1 cellular context compared by ENCODE assay signal in genomic region chr19:42068756-42069571, GRCh38.
TF ChIP-seq lines count a peak whose summit lies in the region.

No MANE protein-coding gene starts in this region.

TF ChIP-seq in H1, 55 proteins besides CTCF, POLR2A, EP300 and RAD21:
- no peak for TF ChIP-seq BCL11A (IDR thresholded peaks at IDR 0.05; ENCODE audit: low read depth in 2 of 2, low read length in 2 of 2)
- no peak for TF ChIP-seq RBBP5 (IDR thresholded peaks at IDR 0.05; ENCODE audit: borderline replicate concordance, low read depth, low read length)
- TF ChIP-seq POU5F1 (IDR thresholded peaks at IDR 0.05; ENCODE audit: low read depth, low read length), result no peak
- no peak for TF ChIP-seq TAF1 (IDR thresholded peaks at IDR 0.05; ENCODE audit: low read depth, low read length)
- TF ChIP-seq CBX5 (IDR thresholded peaks at IDR 0.05; ENCODE audit: low read depth, low read length), result no peak
- no peak for TF ChIP-seq BACH1 (IDR thresholded peaks at IDR 0.05; ENCODE audit: low read length)
- no peak for TF ChIP-seq SIN3A (conservative IDR thresholded peaks at IDR 0.05 in 1 of 2, IDR thresholded peaks at IDR 0.05 in 1 of 2; ENCODE audit: low read depth in 1 of 2, low read length in 2 of 2)
- TF ChIP-seq GTF2F1 (IDR thresholded peaks at IDR 0.05; ENCODE audit: borderline replicate concordance, low read depth, low read length), result no peak
- no peak for TF ChIP-seq MAFK (IDR thresholded peaks at IDR 0.05; ENCODE audit: low read depth, low read length)
- no peak for TF ChIP-seq USF2 (IDR thresholded peaks at IDR 0.05; ENCODE audit: low read length)
- no peak for TF ChIP-seq SUZ12 (IDR thresholded peaks at IDR 0.05; ENCODE audit: low read length)
- TF ChIP-seq SP2 (IDR thresholded peaks at IDR 0.05; ENCODE audit: low read length), result no peak
- no peak for TF ChIP-seq KDM5A (IDR thresholded peaks at IDR 0.05; ENCODE audit: low read length)
- TF ChIP-seq FOSL1 (IDR thresholded peaks at IDR 0.05; ENCODE audit: insufficient read depth, low read depth, low read length), result no peak
- no peak for TF ChIP-seq ATF3 (IDR thresholded peaks at IDR 0.05; ENCODE audit: insufficient read depth, low read depth, low read length)
- TF ChIP-seq TCF12 (IDR thresholded peaks at IDR 0.05; ENCODE audit: low read depth, low read length), result no peak
- TF ChIP-seq POLR2AphosphoS5 (IDR thresholded peaks at IDR 0.05; ENCODE audit: low read depth, low read length), result no peak
- no peak for TF ChIP-seq RFX5 (IDR thresholded peaks at IDR 0.05; ENCODE audit: borderline replicate concordance, low read depth, low read length)
- no peak for TF ChIP-seq RXRA (IDR thresholded peaks at IDR 0.05; ENCODE audit: insufficient read depth, low read depth, low read length)
- TF ChIP-seq SP1 (IDR thresholded peaks at IDR 0.05; ENCODE audit: low read depth, low read length), result no peak
